In genomic region chr10:55500931-55501559, GRCh38 we compare ENCODE assay signal across 8 cellular contexts.
DNase-seq lines count a peak whose midpoint lies in the region; ATAC-seq and TF ChIP-seq lines count a peak whose summit lies in the region.

No MANE protein-coding gene starts in this region.

- TF ChIP-seq CTCF in Panc1 (IDR thresholded peaks at IDR 0.05) (peak; percentile 69), right atrium auricular region (IDR thresholded peaks at IDR 0.05) (peak; percentile 19 to 64), esophagus muscularis mucosa (IDR thresholded peaks at IDR 0.05) (peak in 1 of 3 experiments; percentile 42)

- in situ Hi-C loops in Panc1 (cut with HindIII; ENCODE audit: low pct_unique_long_range_greater_than_20kb, low sequenced_read_pairs): no loop called here

- H3K4me1 ChIP-seq in Panc1 (ENCODE audit: control insufficient read depth, insufficient read depth, low read length) (no peaks in the 10 kb centered on the region), right atrium auricular region (no peaks in the 10 kb centered on the region), esophagus muscularis mucosa (no peaks in the 10 kb centered on the region)

- DNase-seq in activated CD4-positive, alpha-beta T cell treated with anti-CD3 and anti-CD28 coated beads for 36 hours: peak; percentile 13
- no peak for DNase-seq in activated CD4-positive, alpha-beta T cell treated with anti-CD3 and anti-CD28 coated beads, Interleukin-2, amount 50 U/mL, for 1 hour
- DNase-seq in Panc1 (ENCODE audit: low read depth, low spot score) (peak; percentile 15), right atrium auricular region (ENCODE audit: low spot score) (no peak), NCI-H2171 treated with DMSO at 0.1 percent for 48 hours (lab: John Stamatoyannopoulos, UW) (no peak), esophagus muscularis mucosa (ENCODE audit: extremely low spot score) (no peak), caudate nucleus (lab: John Stamatoyannopoulos, UW) (no peak)

- no peaks in the 10 kb centered on the region for H3K36me3 Mint-ChIP-seq in activated CD4-positive, alpha-beta T cell treated with anti-CD3 and anti-CD28 coated beads for 36 hours (ENCODE audit: low read depth)

- no peak for TF ChIP-seq POLR2A in esophagus muscularis mucosa (IDR thresholded peaks at IDR 0.05; ENCODE audit: low read depth)

- BruUV-seq in Panc1 (replicated peaks; lab: Mats Ljungman, UMichigan): no TSS peak

- ATAC-seq in activated CD4-positive, alpha-beta T cell treated with anti-CD3 and anti-CD28 coated beads for 36 hours: no peak
- ATAC-seq in HG03066 (IDR thresholded peaks at IDR 0.05; ENCODE audit: low read depth, unreplicated experiment): peak; percentile 75
- no peak for ATAC-seq in Panc1

- H3K27ac Mint-ChIP-seq in activated CD4-positive, alpha-beta T cell treated with anti-CD3 and anti-CD28 coated beads for 36 hours: no peak overlapping the region

- CTCF ChIA-PET in activated CD4-positive, alpha-beta T cell treated with anti-CD3 and anti-CD28 coated beads for 36 hours (lab: Charles Lee): no interaction called here
- CTCF ChIA-PET in Panc1 (lab: Charles Lee): no interaction called here

- no peak overlapping the region for H3K4me3 Mint-ChIP-seq in activated CD4-positive, alpha-beta T cell treated with anti-CD3 and anti-CD28 coated beads for 36 hours

- no peaks in the 10 kb centered on the region for H3K36me3 ChIP-seq in Panc1 (ENCODE audit: control insufficient read depth, insufficient read depth, low read length)
- no peaks in the 10 kb centered on the region for H3K36me3 ChIP-seq in right atrium auricular region
- no peaks in the 10 kb centered on the region for H3K36me3 ChIP-seq in esophagus muscularis mucosa

- H3K4me1 Mint-ChIP-seq in activated CD4-positive, alpha-beta T cell treated with anti-CD3 and anti-CD28 coated beads for 36 hours: no peaks in the 10 kb centered on the region

- intact Hi-C loops in activated CD4-positive, alpha-beta T cell treated with anti-CD3 and anti-CD28 coated beads for 36 hours (cut with DNase I, micrococcal nuclease): loop anchor here in 1 of 2 experiments (5.0 kb wide), 1 partner anchor 409 kb away; no protein-coding TSS in a partner anchor
- intact Hi-C loops in Panc1 (cut with micrococcal nuclease; ENCODE audit: unreplicated experiment): no loop called here
- intact Hi-C loops in esophagus muscularis mucosa (cut with DNase I): no loop called here

- POLR2A ChIA-PET in activated CD4-positive, alpha-beta T cell treated with anti-CD3 and anti-CD28 coated beads for 36 hours (lab: Charles Lee): no interaction called here
- POLR2A ChIA-PET in Panc1 (lab: Charles Lee): no interaction called here

- H3K27ac ChIP-seq in Panc1 (ENCODE audit: low read length) (no peak overlapping the region), right atrium auricular region (no peak overlapping the region), esophagus muscularis mucosa (replicated peaks in 1 of 4) (no peak overlapping the region), caudate nucleus (ENCODE audit: low read depth, low read length) (no peak overlapping the region)

- H3K27me3 ChIP-seq in Panc1 (ENCODE audit: control insufficient read depth, insufficient read depth, low read length) (no peaks in the 10 kb centered on the region), right atrium auricular region (no peaks in the 10 kb centered on the region), esophagus muscularis mucosa (no peaks in the 10 kb centered on the region)

- TF ChIP-seq EP300 in esophagus muscularis mucosa (IDR thresholded peaks at IDR 0.05): no peak

- H3K9me3 Mint-ChIP-seq in activated CD4-positive, alpha-beta T cell treated with anti-CD3 and anti-CD28 coated beads for 36 hours (ENCODE audit: low read depth): peaks cover 2% of the 10 kb centered on the region

- 11% methylated on average over 1 of the region's 1 CpG for WGBS in esophagus muscularis mucosa

- H3K4me3 ChIP-seq in Panc1 (ENCODE audit: low read depth in 2 of 2, low read length in 2 of 2) (no peak overlapping the region), right atrium auricular region (no peak overlapping the region), esophagus muscularis mucosa (no peak overlapping the region)

- no peaks in the 10 kb centered on the region for H3K27me3 Mint-ChIP-seq in activated CD4-positive, alpha-beta T cell treated with anti-CD3 and anti-CD28 coated beads for 36 hours

- H3K9me3 ChIP-seq in Panc1 (ENCODE audit: control insufficient read depth, insufficient read depth, low read depth, low read length) (0 out of 2 replicates have a peak, but pooled peaks cover 6% of the 10 kb centered on the region), right atrium auricular region (no peaks in the 10 kb centered on the region), esophagus muscularis mucosa (no peaks in the 10 kb centered on the region)

Comparison
In these comparisons a context has a peak if more than half of its experiments do, and no peak if none do; other contexts are left out.
1. DNase-seq: peak in activated CD4-positive, alpha-beta T cell treated with anti-CD3 and anti-CD28 coated beads for 36 hours (single experiment) and Panc1 (single experiment); none in activated CD4-positive, alpha-beta T cell treated with anti-CD3 and anti-CD28 coated beads, Interleukin-2, amount 50 U/mL, for 1 hour (single experiment), right atrium auricular region (single experiment), NCI-H2171 treated with DMSO at 0.1 percent for 48 hours (single experiment), esophagus muscularis mucosa (single experiment) and caudate nucleus (0 of 61).